10 cellular contexts compared by ENCODE assay signal in genomic region chr2:144237845-144238637, GRCh38.
A peak's percentile ranks its signal among the peaks of the same experiment; 100 is the strongest.
DNase-seq lines count a peak whose midpoint lies in the region; ATAC-seq and TF ChIP-seq lines count a peak whose summit lies in the region.
"Had no signal": no experiment of that assay in that cellular context is flagged by ENCODE, and none has a peak within 500 bp of the region (broad histone marks: within the 10 kb centered on the region; RNA-seq: fewer than 3 reads in every experiment).

No MANE protein-coding gene starts in this region.

- no peaks in the 10 kb centered on the region for H4K20me1 ChIP-seq in OCI-LY7 (ENCODE audit: insufficient read depth, low read length)

- peak overlapping the region; percentile 81 for H3K4me2 ChIP-seq in OCI-LY7 (ENCODE audit: low read length)

- no peak for DNase-seq in CD8-positive, alpha-beta T cell
- peak; percentile 89 to 90 for DNase-seq in Kasumi-1 (lab: John Stamatoyannopoulos, UW)
- DNase-seq in OCI-LY7 (ENCODE audit: low spot score): peak; percentile 55
- no peak for DNase-seq in left lung
- no peak for DNase-seq in HT-29 (ENCODE audit: low spot score)
- no peak for DNase-seq in AG20443 (ENCODE audit: low spot score)
- DNase-seq in GM10266 (ENCODE audit: extremely low spot score): no peak
- DNase-seq: foreskin melanocyte; NK-92 treated with Interleukin-12 subunit alpha and Interleukin-12 subunit beta, amount 100 ng/mL, for 24 hours had no signal

- no peak for TF ChIP-seq CTCF in CD8-positive, alpha-beta T cell (IDR thresholded peaks at IDR 0.05)
- TF ChIP-seq CTCF in OCI-LY7 (conservative IDR thresholded peaks at IDR 0.05; ENCODE audit: low read length) (no peak), left lung (IDR thresholded peaks at IDR 0.05) (no peak), GM10266 (IDR thresholded peaks at IDR 0.05; ENCODE audit: control insufficient read depth, insufficient read depth, low read depth, missing control alignments) (no peak)

- H2AFZ ChIP-seq in OCI-LY7 (ENCODE audit: low read length): peak overlapping the region; percentile 73; the same call in 1 of the 2 replicates

- no peaks in the 10 kb centered on the region for H3K36me3 ChIP-seq in CD8-positive, alpha-beta T cell (ENCODE audit: insufficient read depth, low read length)
- no peaks in the 10 kb centered on the region for H3K36me3 ChIP-seq in OCI-LY7 (ENCODE audit: insufficient read depth, low read length)
- no peaks in the 10 kb centered on the region for H3K36me3 ChIP-seq in left lung

- H3K27me3 ChIP-seq in CD8-positive, alpha-beta T cell (ENCODE audit: insufficient read depth, low read length): no peaks in the 10 kb centered on the region
- no peaks in the 10 kb centered on the region for H3K27me3 ChIP-seq in left lung

- no TSS peak for BruUV-seq in OCI-LY7 (replicated peaks; lab: Mats Ljungman, UMichigan)

- no peak for ATAC-seq in CD8-positive, alpha-beta T cell
- peak; percentile 66 for ATAC-seq in left lung
- no peak for ATAC-seq in HG02623 (IDR thresholded peaks at IDR 0.05; ENCODE audit: unreplicated experiment)

- H3K4me1 ChIP-seq in CD8-positive, alpha-beta T cell (ENCODE audit: insufficient read depth, low read length): peaks cover 24% of the 10 kb centered on the region
- H3K4me1 ChIP-seq in OCI-LY7 (ENCODE audit: insufficient read depth, low read length, poor library complexity, severe bottlenecking) (peaks cover 92% of the 10 kb centered on the region), left lung (peaks cover 7 to 13% of the 10 kb centered on the region in 2 donors)

- intact Hi-C loops in CD8-positive, alpha-beta T cell (cut with DNase I, micrococcal nuclease): loop anchor here in 1 of 2 experiments (2.0 kb wide), 1 partner anchor 43 kb away; no protein-coding TSS in a partner anchor
- intact Hi-C loops in OCI-LY7 (cut with micrococcal nuclease; ENCODE audit: unreplicated experiment) (loop anchor here (10.0 kb wide), 1 partner anchor 1113 kb away; the partner anchor contains the start of gene ARHGAP15), left lung (cut with DNase I) (no loop called here)

- POLR2A ChIA-PET in CD8-positive, alpha-beta T cell (lab: Charles Lee): interaction anchor here (2.1 kb wide), 1 partner anchor 15 kb away, joined by 7 read pairs; no protein-coding TSS in a partner anchor
- POLR2A ChIA-PET in OCI-LY7 (lab: Charles Lee): interaction anchor here (0.6 to 3.5 kb wide), 12 partner anchors 8 to 183 kb away, joined by 3 to 28 read pairs (median 4); no protein-coding TSS in a partner anchor

- H3K9me2 ChIP-seq in OCI-LY7 (ENCODE audit: insufficient read depth, low read length): no peaks in the 10 kb centered on the region

- no peaks in the 10 kb centered on the region for H3K36me3 Mint-ChIP-seq in CD8-positive, alpha-beta T cell

- H3K4me3 ChIP-seq in CD8-positive, alpha-beta T cell (ENCODE audit: low read depth, low read length): no peak overlapping the region
- H3K4me3 ChIP-seq in OCI-LY7 (ENCODE audit: low read depth, low read length, poor library complexity, severe bottlenecking) (peak overlapping the region; percentile 2), left lung (no peak overlapping the region)

- peaks cover 72% of the 10 kb centered on the region for H3K79me2 ChIP-seq in OCI-LY7 (ENCODE audit: insufficient read depth, low read depth, low read length)

- H3K9me3 ChIP-seq in CD8-positive, alpha-beta T cell (ENCODE audit: low read length): no peaks in the 10 kb centered on the region
- H3K9me3 ChIP-seq in OCI-LY7 (ENCODE audit: low read length): no peaks in the 10 kb centered on the region
- no peaks in the 10 kb centered on the region for H3K9me3 ChIP-seq in left lung

- H3K9me3 Mint-ChIP-seq in CD8-positive, alpha-beta T cell: no peaks in the 10 kb centered on the region

- H3K27ac Mint-ChIP-seq in CD8-positive, alpha-beta T cell: peak overlapping the region; percentile 12

- CTCF ChIA-PET in CD8-positive, alpha-beta T cell (lab: Charles Lee): no interaction called here
- CTCF ChIA-PET in OCI-LY7 (lab: Charles Lee; ENCODE audit: unreplicated experiment): interaction anchor here (0.5 kb wide), 1 partner anchor 151 kb away, joined by 3 read pairs; no protein-coding TSS in a partner anchor

- H3K4me1 Mint-ChIP-seq in CD8-positive, alpha-beta T cell (ENCODE audit: low read depth): peaks cover 71% of the 10 kb centered on the region

- H3K4me3 Mint-ChIP-seq in CD8-positive, alpha-beta T cell: no peak overlapping the region

- no peak overlapping the region for H3K27ac ChIP-seq in CD8-positive, alpha-beta T cell (ENCODE audit: low read depth, low read length)
- peak overlapping the region; percentile 98 for H3K27ac ChIP-seq in OCI-LY7 (ENCODE audit: low read depth, low read length, poor library complexity, severe bottlenecking)
- peak overlapping the region in 1 of 2 donors; percentile 65 for H3K27ac ChIP-seq in left lung

- no peaks in the 10 kb centered on the region for H3K27me3 Mint-ChIP-seq in CD8-positive, alpha-beta T cell (ENCODE audit: low read depth)

Comparison
In these comparisons a context has a peak if more than half of its experiments do, and no peak if none do; other contexts are left out.
1. DNase-seq: peak in Kasumi-1 (2 of 2) and OCI-LY7 (single experiment); none in CD8-positive, alpha-beta T cell (0 of 7), left lung (0 of 2), HT-29 (single experiment), AG20443 (single experiment) and GM10266 (single experiment).